ENCODE assay signal across 11 cellular contexts in the genomic region with DNA sequence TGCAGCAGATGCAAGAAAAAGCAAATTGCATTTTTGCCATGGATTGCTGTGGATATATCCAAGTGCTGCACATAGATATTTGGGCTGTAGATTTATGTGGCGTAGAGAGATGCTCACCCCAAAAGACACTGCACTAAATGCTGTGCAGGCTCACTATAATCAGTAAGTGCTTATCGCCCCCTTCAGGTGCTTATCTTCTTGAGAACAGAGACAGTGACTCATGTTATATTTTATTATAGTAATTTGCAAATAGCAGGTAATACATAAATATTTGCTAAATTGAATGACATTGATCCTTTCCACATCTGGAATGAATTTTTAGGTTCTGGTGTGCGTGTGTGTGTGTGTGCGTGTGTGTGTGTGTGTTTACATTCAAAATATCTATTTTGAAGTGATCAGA. TPM values are rescaled to one million over a fixed set of nuclear protein-coding genes. Genes with fewer than 3 reads are reported as not detected.
DNase-seq lines count a peak whose midpoint lies in the region; ATAC-seq and TF ChIP-seq lines count a peak whose summit lies in the region.
"Had no signal": no experiment of that assay in that cellular context is flagged by ENCODE, and none has a peak within 500 bp of the region (broad histone marks: within the 10 kb centered on the region; RNA-seq: fewer than 3 reads in every experiment).

No MANE protein-coding gene starts in this region.

- H3K27me3 Mint-ChIP-seq in osteocyte (ENCODE audit: unreplicated experiment) = peaks cover 16% of the 10 kb centered on the region

- peaks cover 5% of the 10 kb centered on the region for H3K4me1 Mint-ChIP-seq in osteocyte (ENCODE audit: unreplicated experiment)

- DNase-seq in NCI-H146 treated with DMSO at 0.1 percent for 48 hours (lab: John Stamatoyannopoulos, UW; ENCODE audit: unreplicated experiment) = peak; percentile 0
- no peak for DNase-seq in NCI-H146 (lab: John Stamatoyannopoulos, UW)
- peak; percentile 69 for DNase-seq in NAMALWA (ENCODE audit: low spot score)
- DNase-seq in body of pancreas = peak in 1 of 4 donors; percentile 15
- no peak for DNase-seq in osteocyte (ENCODE audit: extremely low spot score, unreplicated experiment)
- DNase-seq in coronary artery (ENCODE audit: low spot score) = no peak
- DNase-seq in stomach = no peak
- DNase-seq: islet precursor cell had no signal

- H3K36me3 Mint-ChIP-seq in osteocyte (ENCODE audit: unreplicated experiment) = no peaks in the 10 kb centered on the region

- intact Hi-C loops in body of pancreas (cut with DNase I) = no loop called here
- intact Hi-C loops in stomach (cut with DNase I; ENCODE audit: low total_unique reads) = no loop called here

- no peak for ATAC-seq in body of pancreas
- no peak for ATAC-seq in GM21447 (IDR thresholded peaks at IDR 0.05; ENCODE audit: unreplicated experiment)

- no peak for TF ChIP-seq EP300 in stomach (IDR thresholded peaks at IDR 0.05)

- no peaks in the 10 kb centered on the region for H3K9me3 Mint-ChIP-seq in osteocyte (ENCODE audit: unreplicated experiment)
- H3K9me3 Mint-ChIP-seq: T-helper 1 cell treated with Interleukin-12 subunit alpha and Interleukin-12 subunit beta and Interleukin-4 antibody, amounts not matched to agents 30 μg/mL and 1 μg/mL, for 36 hours had no signal

- peak in 5 of 7 experiments; percentile 10 to 31 (median 18) for TF ChIP-seq CTCF in body of pancreas (IDR thresholded peaks at IDR 0.05)
- TF ChIP-seq CTCF in osteocyte (IDR thresholded peaks at IDR 0.05) = peak; percentile 40
- TF ChIP-seq CTCF in coronary artery (IDR thresholded peaks at IDR 0.05) = no peak
- peak in 1 of 7 experiments; percentile 6 for TF ChIP-seq CTCF in stomach (IDR thresholded peaks at IDR 0.05)

- H3K4me1 ChIP-seq in body of pancreas (no peaks in the 10 kb centered on the region), stomach (no peaks in the 10 kb centered on the region)

- H3K4me3 ChIP-seq in body of pancreas = no peak overlapping the region
- H3K4me3 ChIP-seq in coronary artery = no peak overlapping the region
- H3K4me3 ChIP-seq in stomach = no peak overlapping the region
- H3K4me3 ChIP-seq: BLaER1 treated with 17β-estradiol and CSF1 and Interleukin-3, amounts not matched to agents 10 nM and 100 nM had no signal

- H3K27ac ChIP-seq in body of pancreas (no peak overlapping the region), coronary artery (no peak overlapping the region), stomach (no peak overlapping the region)
- H3K27ac ChIP-seq: BLaER1 treated with 17β-estradiol and CSF1 and Interleukin-3, amounts not matched to agents 10 nM and 100 nM had no signal

- TF ChIP-seq POLR2A in body of pancreas (IDR thresholded peaks at IDR 0.05) = no peak
- TF ChIP-seq POLR2A in stomach (IDR thresholded peaks at IDR 0.05) = no peak

- H3K9me3 ChIP-seq in body of pancreas (no peaks in the 10 kb centered on the region), stomach (no peaks in the 10 kb centered on the region)
- H3K9me3 ChIP-seq: BLaER1 treated with 17β-estradiol and CSF1 and Interleukin-3, amounts not matched to agents 10 nM and 100 nM had no signal

- H3K27me3 ChIP-seq in body of pancreas (no peaks in the 10 kb centered on the region), stomach (peaks cover 0 to 6% (median 0%) of the 10 kb centered on the region in 3 donors)
- H3K27me3 ChIP-seq: BLaER1 treated with 17β-estradiol and CSF1 and Interleukin-3, amounts not matched to agents 10 nM and 100 nM had no signal

- H3K27ac Mint-ChIP-seq in osteocyte (ENCODE audit: unreplicated experiment) = no peak overlapping the region
- H3K27ac Mint-ChIP-seq: T-helper 1 cell treated with Interleukin-12 subunit alpha and Interleukin-12 subunit beta and Interleukin-4 antibody, amounts not matched to agents 30 μg/mL and 1 μg/mL, for 36 hours had no signal

- no peak overlapping the region for H3K4me3 Mint-ChIP-seq in osteocyte (ENCODE audit: unreplicated experiment)
- H3K4me3 Mint-ChIP-seq: T-helper 1 cell treated with Interleukin-12 subunit alpha and Interleukin-12 subunit beta and Interleukin-4 antibody, amounts not matched to agents 30 μg/mL and 1 μg/mL, for 36 hours had no signal

- WGBS in body of pancreas, 2 donors = 36 to 41% methylated on average over 4 of the region's 4 CpGs
- 39 to 44% (median 42%) methylated on average over 4 of the region's 4 CpGs for WGBS in stomach, 5 donors

- no peaks in the 10 kb centered on the region for H3K36me3 ChIP-seq in body of pancreas (replicated peaks in 1 of 2; ENCODE audit: insufficient read depth in 1 of 2, low read depth in 2 of 2)
- H3K36me3 ChIP-seq in stomach = no peaks in the 10 kb centered on the region
- H3K36me3 ChIP-seq: BLaER1 treated with 17β-estradiol and CSF1 and Interleukin-3, amounts not matched to agents 10 nM and 100 nM had no signal

RNA-seq across cellular contexts. Expression of gene PLEKHM3, which starts 36.8 kb away (rescaled TPM):
- total RNA-seq in body of pancreas (10 to 100 TPM; 14.0 to 15.2 TPM), osteocyte (12.5 TPM in 2 replicates), stomach (10 to 100 TPM in 3 of 5 donors, 1 to 10 TPM in 2; 4.9 to 35.1 (median 11.3) TPM)
- 1 to 10 TPM; 2.1 to 3.5 (median 2.7) TPM for polyA plus RNA-seq in stomach

Comparison
In these comparisons a context has a peak if more than half of its experiments do, and no peak if none do; other contexts are left out.
1. DNase-seq: peak in NCI-H146 treated with DMSO at 0.1 percent for 48 hours (single experiment) and NAMALWA (single experiment); none in NCI-H146 (single experiment), osteocyte (single experiment), coronary artery (single experiment) and stomach (single experiment).